Comparison of ENCODE assay signal across 25 cellular contexts in genomic region chr11:35365395-35365794, GRCh38. TPM values are rescaled to one million over a fixed set of nuclear protein-coding genes. Genes with fewer than 3 reads are reported as not detected.
"Had no signal": no experiment of that assay in that cellular context is flagged by ENCODE, and none has a peak within 500 bp of the region (broad histone marks: within the 10 kb centered on the region; RNA-seq: fewer than 3 reads in every experiment).

No MANE protein-coding gene starts in this region.

- H3K27ac Mint-ChIP-seq: activated CD4-positive, alpha-beta memory T cell treated with anti-CD3 and anti-CD28 coated beads for 36 hours; activated CD4-positive, alpha-beta T cell treated with anti-CD3 and anti-CD28 coated beads for 36 hours; activated naive CD8-positive, alpha-beta T cell treated with anti-CD3 and anti-CD28 coated beads, Interleukin-2, amount 50 U/mL, for 24 hours; immature natural killer cell; naive thymus-derived CD4-positive, alpha-beta T cell; stimulated activated naive B cell treated with anti-CD40 and anti-IgM and Interleukin-4, amounts not matched to agents 10 μg/mL and 1 μg/mL and 100 μg/mL, for 72 hours; T-helper 1 cell treated with Interleukin-12 subunit alpha and Interleukin-12 subunit beta and Interleukin-4 antibody, amounts not matched to agents 30 μg/mL and 1 μg/mL, for 36 hours; WTC11 had no signal

- H3K9me3 Mint-ChIP-seq: activated naive CD8-positive, alpha-beta T cell treated with anti-CD3 and anti-CD28 coated beads, Interleukin-2, amount 50 U/mL, for 24 hours had no signal

- H3K27me3 Mint-ChIP-seq: activated CD4-positive, alpha-beta memory T cell treated with anti-CD3 and anti-CD28 coated beads for 36 hours; activated CD4-positive, alpha-beta T cell treated with anti-CD3 and anti-CD28 coated beads for 36 hours had no signal

- H3K4me3 Mint-ChIP-seq: activated CD4-positive, alpha-beta memory T cell treated with anti-CD3 and anti-CD28 coated beads for 36 hours; activated CD4-positive, alpha-beta T cell treated with anti-CD3 and anti-CD28 coated beads for 36 hours; activated naive CD8-positive, alpha-beta T cell treated with anti-CD3 and anti-CD28 coated beads, Interleukin-2, amount 50 U/mL, for 24 hours; immature natural killer cell; naive thymus-derived CD4-positive, alpha-beta T cell; neural crest cell; stimulated activated naive B cell treated with anti-CD40 and anti-IgM and Interleukin-4, amounts not matched to agents 10 μg/mL and 1 μg/mL and 100 μg/mL, for 72 hours; T-helper 1 cell treated with Interleukin-12 subunit alpha and Interleukin-12 subunit beta and Interleukin-4 antibody, amounts not matched to agents 30 μg/mL and 1 μg/mL, for 36 hours; WTC11 had no signal

- H3K27me3 ChIP-seq: hepatocyte, left lung, upper lobe of right lung had no signal

- DNase-seq: activated CD4-positive, alpha-beta memory T cell treated with anti-CD3 and anti-CD28 coated beads for 36 hours; activated CD4-positive, alpha-beta T cell treated with anti-CD3 and anti-CD28 coated beads for 36 hours; activated gamma-delta T cell; activated naive CD4-positive, alpha-beta T cell treated with anti-CD3 and anti-CD28 coated beads, Interleukin-2, amount 50 U/mL, for 16 hours; activated naive CD8-positive, alpha-beta T cell treated with anti-CD3 and anti-CD28 coated beads, Interleukin-2, amount 50 U/mL, for 24 hours; anterior cingulate cortex; foreskin keratinocyte; immature natural killer cell; kidney glomerular epithelial cell; left lung; naive thymus-derived CD4-positive, alpha-beta T cell; occipital lobe; posterior cingulate gyrus; stimulated activated CD4-positive, alpha-beta T cell treated with anti-CD3 and anti-CD28 coated beads, Interleukin-2, amount 100 ng/mL, for 48 hours; stimulated activated CD8-positive, alpha-beta memory T cell treated with anti-CD3 and anti-CD28 coated beads, Interleukin-4, amount 100 ng/mL, for 48 hours; stimulated activated naive B cell treated with anti-CD40 and anti-IgM and Interleukin-4, amounts not matched to agents 10 μg/mL and 1 μg/mL and 100 μg/mL, for 72 hours; T1000; upper lobe of right lung had no signal

- H3K27ac ChIP-seq: foreskin keratinocyte, hepatocyte, upper lobe of right lung had no signal

- H3K36me3 ChIP-seq: left lung, upper lobe of right lung had no signal

- H3K9me3 ChIP-seq: left lung, upper lobe of right lung had no signal

- H3K36me3 Mint-ChIP-seq: activated CD4-positive, alpha-beta memory T cell treated with anti-CD3 and anti-CD28 coated beads for 36 hours; immature natural killer cell had no signal

- H3K4me1 Mint-ChIP-seq: activated CD4-positive, alpha-beta T cell treated with anti-CD3 and anti-CD28 coated beads for 36 hours; immature natural killer cell; neural crest cell had no signal

- H3K4me1 ChIP-seq: foreskin keratinocyte had no signal

- H3K4me3 ChIP-seq: hepatocyte, left lung, lung, upper lobe of right lung had no signal

- ATAC-seq: activated CD4-positive, alpha-beta T cell treated with anti-CD3 and anti-CD28 coated beads for 36 hours; activated naive CD8-positive, alpha-beta T cell treated with anti-CD3 and anti-CD28 coated beads, Interleukin-2, amount 50 U/mL, for 24 hours; foreskin keratinocyte; naive thymus-derived CD4-positive, alpha-beta T cell; sciatic nerve; stimulated activated naive B cell treated with anti-CD40 and anti-IgM and Interleukin-4, amounts not matched to agents 10 μg/mL and 1 μg/mL and 100 μg/mL, for 72 hours; upper lobe of right lung; WTC11 had no signal

RNA-seq across cellular contexts. Expression of gene SLC1A2, which starts 54.0 kb away (rescaled TPM):
- total RNA-seq: activated CD4-positive, alpha-beta memory T cell treated with anti-CD3 and anti-CD28 coated beads for 36 hours; activated CD4-positive, alpha-beta T cell treated with anti-CD3 and anti-CD28 coated beads for 36 hours; epithelial cell of proximal tubule; foreskin keratinocyte had no signal
- polyA plus RNA-seq: foreskin keratinocyte; naive thymus-derived CD4-positive, alpha-beta T cell had no signal
